12 cellular contexts compared by ENCODE assay signal in genomic region chr19:898663-899062, GRCh38. TPM values are rescaled to one million over a fixed set of nuclear protein-coding genes. Genes with fewer than 3 reads are reported as not detected.
DNase-seq lines count a peak whose midpoint lies in the region; ATAC-seq, FAIRE-seq and TF ChIP-seq lines count a peak whose summit lies in the region.
"Had no signal": no experiment of that assay in that cellular context is flagged by ENCODE, and none has a peak within 500 bp of the region (broad histone marks: within the 10 kb centered on the region; RNA-seq: fewer than 3 reads in every experiment).

No MANE protein-coding gene starts in this region.

- H3K27ac Mint-ChIP-seq in activated CD4-positive, alpha-beta T cell treated with anti-CD3 and anti-CD28 coated beads, Interleukin-2, amount 10 ng/mL, durations not matched to agents 7 days and 5 days, result no peak overlapping the region

- H3K4me3 Mint-ChIP-seq in activated CD4-positive, alpha-beta T cell treated with anti-CD3 and anti-CD28 coated beads, Interleukin-2, amount 10 ng/mL, durations not matched to agents 7 days and 5 days, result no peak overlapping the region

- CTCF ChIA-PET in activated CD4-positive, alpha-beta T cell treated with anti-CD3 and anti-CD28 coated beads, Interleukin-2, amount 10 ng/mL, durations not matched to agents 7 days and 5 days (lab: Charles Lee), result interaction anchor here (2.2 kb wide), 1 partner anchor 35 kb away, joined by 5 read pairs; no protein-coding TSS in a partner anchor
- CTCF ChIA-PET in GM12878 (lab: Yijun Ruan, JAX), result interaction anchor here (0.8 to 0.9 kb wide), 2 partner anchors 32 to 35 kb away, joined by 3 read pairs; no protein-coding TSS in a partner anchor

- in situ Hi-C loops in GM12878 (cut with MboI), result no loop called here

- no peaks in the 10 kb centered on the region for H4K20me1 ChIP-seq in GM12878 (ENCODE audit: control insufficient read depth, insufficient read depth)

- RAD21 ChIA-PET in GM12878 (lab: Charles Lee; ENCODE audit: unreplicated experiment), result no interaction called here

- FAIRE-seq in GM12878 (lab: Jason Lieb, UNC), result no peak

- no peak overlapping the region for H3K9ac ChIP-seq in GM12878 (ENCODE audit: control insufficient read depth, insufficient read depth, low read length)

- TF ChIP-seq CTCF in GM12878 (IDR thresholded peaks at IDR 0.05 in 2 of 3, conservative IDR thresholded peaks at IDR 0.05 in 1 of 3; ENCODE audit: control insufficient read depth in 2 of 3, extremely low read depth in 1 of 3, insufficient read depth in 1 of 3, low read depth in 3 of 3, low read length in 3 of 3), result no peak

- SMC1A ChIA-PET in GM12878 (lab: Charles Lee; ENCODE audit: uncharacterized antibody, unreplicated experiment), result no interaction called here

- intact Hi-C loops in GM12878 (cut with micrococcal nuclease; ENCODE audit: unreplicated experiment), result no loop called here
- intact Hi-C loops in posterior cingulate gyrus (cut with DNase I), result no loop called here

- H3K9me3 Mint-ChIP-seq in activated CD4-positive, alpha-beta T cell treated with anti-CD3 and anti-CD28 coated beads, Interleukin-2, amount 10 ng/mL, durations not matched to agents 7 days and 5 days, result no peaks in the 10 kb centered on the region

- H3K27ac ChIP-seq in GM12878 (ENCODE audit: control insufficient read depth, insufficient read depth), result no peak overlapping the region
- H3K27ac ChIP-seq: skin epidermis had no signal

- H3K79me2 ChIP-seq in GM12878 (ENCODE audit: control insufficient read depth, insufficient read depth, low read length), result no peaks in the 10 kb centered on the region

- no peak for TF ChIP-seq EP300 in GM12878 (IDR thresholded peaks at IDR 0.05; ENCODE audit: borderline replicate concordance in 1 of 2, control insufficient read depth in 1 of 2, low read depth in 2 of 2, low read length in 2 of 2)

- H3K27me3 ChIP-seq in GM12878 (replicated peaks in 1 of 2; ENCODE audit: control insufficient read depth in 2 of 2, insufficient read depth in 2 of 2, low read length in 1 of 2), result no peaks in the 10 kb centered on the region

- no peak overlapping the region for H2AFZ ChIP-seq in GM12878 (ENCODE audit: control insufficient read depth, low read depth, low read length)

- H3K36me3 Mint-ChIP-seq in activated CD4-positive, alpha-beta T cell treated with anti-CD3 and anti-CD28 coated beads, Interleukin-2, amount 10 ng/mL, durations not matched to agents 7 days and 5 days (ENCODE audit: low read depth), result peaks cover 20% of the 10 kb centered on the region

- BruUV-seq in GM12878 (replicated peaks; lab: Mats Ljungman, UMichigan), result no TSS peak

- 0 out of 2 replicates have a peak, but pooled peaks have one; percentile 27 for TF ChIP-seq POLR2A in GM12878 (IDR thresholded peaks at IDR 0.05; ENCODE audit: low read depth, low read length)

- no peaks in the 10 kb centered on the region for H3K27me3 Mint-ChIP-seq in activated CD4-positive, alpha-beta T cell treated with anti-CD3 and anti-CD28 coated beads, Interleukin-2, amount 10 ng/mL, durations not matched to agents 7 days and 5 days

- H3K36me3 ChIP-seq in GM12878 (ENCODE audit: control insufficient read depth in 2 of 2, insufficient read depth in 2 of 2, low read length in 1 of 2), result peaks cover 0 to 6% of the 10 kb centered on the region in 2 experiments; a peak in 2 of 4 replicates

- DNase-seq in activated CD4-positive, alpha-beta T cell treated with anti-CD3 and anti-CD28 coated beads, Interleukin-2, amount 10 ng/mL, durations not matched to agents 7 days and 5 days, result peak; percentile 54
- DNase-seq in activated CD4-positive, alpha-beta T cell treated with anti-CD3 and anti-CD28 coated beads for 1 hour, result no peak
- DNase-seq in NCI-H146 treated with DMSO at 0.1 percent for 48 hours (lab: John Stamatoyannopoulos, UW; ENCODE audit: unreplicated experiment) (peak; percentile 40), GM12878 (ENCODE audit: low read depth, low spot score) (no peak), posterior cingulate gyrus (peak; percentile 41 to 97 (median 84)), hepatic stellate cell (ENCODE audit: low spot score) (no peak), NOMO-1 (lab: John Stamatoyannopoulos, UW; ENCODE audit: unreplicated experiment in 2 of 2) (no peak), UCSD-AML1 (lab: John Stamatoyannopoulos, UW; ENCODE audit: unreplicated experiment) (no peak)
- DNase-seq: hippocampal formation; NK-92 treated with Interleukin-12 subunit alpha and Interleukin-12 subunit beta, amount 100 ng/mL, for 24 hours had no signal

- POLR2A ChIA-PET in activated CD4-positive, alpha-beta T cell treated with anti-CD3 and anti-CD28 coated beads, Interleukin-2, amount 10 ng/mL, durations not matched to agents 7 days and 5 days (lab: Charles Lee), result no interaction called here
- POLR2A ChIA-PET in GM12878 (lab: Charles Lee), result interaction anchor here (0.6 kb wide), 1 partner anchor 27 kb away, joined by 4 read pairs; no protein-coding TSS in a partner anchor

- TF ChIP-seq RAD21 in GM12878 (IDR thresholded peaks at IDR 0.05; ENCODE audit: insufficient read depth, low read depth, low read length), result no peak

- ATAC-seq in GM12878, result peak; percentile 67

- peaks cover 19% of the 10 kb centered on the region for H3K4me1 Mint-ChIP-seq in activated CD4-positive, alpha-beta T cell treated with anti-CD3 and anti-CD28 coated beads, Interleukin-2, amount 10 ng/mL, durations not matched to agents 7 days and 5 days

- H3K4me1 ChIP-seq in GM12878 (ENCODE audit: control insufficient read depth, insufficient read depth, low read length), result no peaks in the 10 kb centered on the region

- no peak overlapping the region for H3K4me3 ChIP-seq in GM12878
- H3K4me3 ChIP-seq: skin epidermis had no signal

- no peak overlapping the region for H3K4me2 ChIP-seq in GM12878 (ENCODE audit: control insufficient read depth, insufficient read depth)

- 41% methylated on average over 20 of the region's 20 CpGs for whole genome bisulfite sequencing in GM12878 (ENCODE audit: insufficient coverage, insufficient replicate concordance, low lambda C conversion rate, missing lambda C conversion rate)

- no peaks in the 10 kb centered on the region for H3K9me3 ChIP-seq in GM12878 (replicated peaks; ENCODE audit: control insufficient read depth, insufficient read depth, low read length)

RNA-seq across cellular contexts. Expression of gene RNU6-9, which starts 5.4 kb away (rescaled TPM):
- total RNA-seq in activated CD4-positive, alpha-beta T cell treated with anti-CD3 and anti-CD28 coated beads, Interleukin-2, amount 10 ng/mL, durations not matched to agents 7 days and 5 days, result not detected
- not detected in 2 replicates for total RNA-seq in GM12878 (2013; cell fraction: nucleolus; rRNA removed)
- total RNA-seq in GM12878 (2014; rRNA removed) (not detected in 2 replicates), GM12878 (2014; rRNA removed; fragmentation: Illumina TruSeq; extraction: Trizol) (not detected in 2 replicates), GM12878 (2021) (not detected in 2 replicates)
- polyA plus RNA-seq in GM12878 (2011; ENCODE audit: low read depth), result not detected
- polyA plus RNA-seq in GM12878 (2011; rRNA removed) (not detected in 2 replicates), GM12878 (2014; fragmentation: Illumina TruSeq; extraction: Trizol) (not detected in 2 replicates), GM12878 (2014; fragmentation: Nextera tagmentation; extraction: Ambion mirVana) (not detected), GM12878 (2014; rRNA removed) (not detected in 2 replicates), GM12878 (2016; fragmentation: Nextera tagmentation; extraction: Ambion mirVana) (not detected)
- not detected in 2 replicates for polyA plus RNA-seq in GM12878 (2011; cell fraction: cytosol; rRNA removed)
- not detected in 2 replicates for polyA plus RNA-seq in GM12878 (2011; cell fraction: nucleus; rRNA removed)
- not detected in 2 replicates for polyA plus RNA-seq in GM12878 (2012)
- 1,322 TPM in 1 of 2 replicates, not detected in the other for polyA minus RNA-seq in GM12878 (2011; rRNA and poly(A)+ RNA removed)
- not detected in 2 replicates for polyA minus RNA-seq in GM12878 (2011; cell fraction: cytosol; rRNA and poly(A)+ RNA removed)
- polyA minus RNA-seq in GM12878 (2011; cell fraction: nucleus; rRNA and poly(A)+ RNA removed), result under 0.01 TPM in 1 of 2 replicates, not detected in the other
- total RNA-seq: mononuclear cell had no signal

RNA-seq across cellular contexts. Expression of gene MED16, which starts 5.7 kb away (rescaled TPM):
- total RNA-seq in activated CD4-positive, alpha-beta T cell treated with anti-CD3 and anti-CD28 coated beads, Interleukin-2, amount 10 ng/mL, durations not matched to agents 7 days and 5 days, result 10 to 100 TPM; 72.5 to 88.1 TPM
- total RNA-seq in GM12878 (2013; cell fraction: nucleolus; rRNA removed), result 36.0 and 39.7 TPM in 2 replicates
- total RNA-seq in GM12878 (2014; rRNA removed) (10.7 and 14.5 TPM in 2 replicates), GM12878 (2014; rRNA removed; fragmentation: Illumina TruSeq; extraction: Trizol) (4.7 and 6.4 TPM in 2 replicates), GM12878 (2021) (48.2 and 49.4 TPM in 2 replicates)
- polyA plus RNA-seq in GM12878 (2011; ENCODE audit: low read depth), result 14.5 TPM
- polyA plus RNA-seq in GM12878 (2011; rRNA removed) (3.8 and 12.7 TPM in 2 replicates), GM12878 (2014; fragmentation: Illumina TruSeq; extraction: Trizol) (0.19 and 3.5 TPM in 2 replicates), GM12878 (2014; fragmentation: Nextera tagmentation; extraction: Ambion mirVana) (1 to 10 TPM in 1 of 2 experiments, under 1 TPM in 1; 0.56 to 3.5 TPM), GM12878 (2014; rRNA removed) (24.4 and 28.9 TPM in 2 replicates), GM12878 (2016; fragmentation: Nextera tagmentation; extraction: Ambion mirVana) (10 to 100 TPM; 49.6 to 51.1 TPM)
- 38.0 and 39.5 TPM in 2 replicates for polyA plus RNA-seq in GM12878 (2011; cell fraction: cytosol; rRNA removed)
- polyA plus RNA-seq in GM12878 (2011; cell fraction: nucleus; rRNA removed), result 36.6 and 56.4 TPM in 2 replicates
- polyA plus RNA-seq in GM12878 (2012), result 36.5 and 37.4 TPM in 2 replicates
- polyA minus RNA-seq in GM12878 (2011; rRNA and poly(A)+ RNA removed), result 16.8 and 38.4 TPM in 2 replicates
- 31.8 and 34.9 TPM in 2 replicates for polyA minus RNA-seq in GM12878 (2011; cell fraction: cytosol; rRNA and poly(A)+ RNA removed)
- polyA minus RNA-seq in GM12878 (2011; cell fraction: nucleus; rRNA and poly(A)+ RNA removed), result 12.5 and 26.0 TPM in 2 replicates

RNA-seq across cellular contexts. Expression of gene R3HDM4, which starts 14.4 kb away (rescaled TPM):
- total RNA-seq in activated CD4-positive, alpha-beta T cell treated with anti-CD3 and anti-CD28 coated beads, Interleukin-2, amount 10 ng/mL, durations not matched to agents 7 days and 5 days, result 100 to 1,000 TPM; 120 to 121 TPM
- total RNA-seq in GM12878 (2013; cell fraction: nucleolus; rRNA removed), result 17.9 and 20.1 TPM in 2 replicates
- 24.3 and 28.1 TPM in 2 replicates for total RNA-seq in GM12878 (2014; rRNA removed)
- total RNA-seq in GM12878 (2014; rRNA removed; fragmentation: Illumina TruSeq; extraction: Trizol), result 18.2 and 19.6 TPM in 2 replicates
- 51.6 and 54.5 TPM in 2 replicates for total RNA-seq in GM12878 (2021)
- polyA plus RNA-seq in GM12878 (2011; ENCODE audit: low read depth), result 14.1 TPM
- 12.1 and 26.1 TPM in 2 replicates for polyA plus RNA-seq in GM12878 (2011; rRNA removed)
- polyA plus RNA-seq in GM12878 (2011; cell fraction: cytosol; rRNA removed), result 43.8 and 54.5 TPM in 2 replicates
- 41.0 and 44.6 TPM in 2 replicates for polyA plus RNA-seq in GM12878 (2011; cell fraction: nucleus; rRNA removed)
- polyA plus RNA-seq in GM12878 (2012), result 39.6 and 50.1 TPM in 2 replicates
- polyA plus RNA-seq in GM12878 (2014; fragmentation: Illumina TruSeq; extraction: Trizol), result 16.4 and 27.2 TPM in 2 replicates
- polyA plus RNA-seq in GM12878 (2014; fragmentation: Nextera tagmentation; extraction: Ambion mirVana), result 1 to 10 TPM; 1.3 to 4.2 TPM
- polyA plus RNA-seq in GM12878 (2014; rRNA removed), result 65.8 and 78.8 TPM in 2 replicates
- polyA plus RNA-seq in GM12878 (2016; fragmentation: Nextera tagmentation; extraction: Ambion mirVana), result 10 to 100 TPM; 36.0 to 44.0 TPM
- 8.9 and 20.7 TPM in 2 replicates for polyA minus RNA-seq in GM12878 (2011; rRNA and poly(A)+ RNA removed)
- 11.9 and 12.1 TPM in 2 replicates for polyA minus RNA-seq in GM12878 (2011; cell fraction: cytosol; rRNA and poly(A)+ RNA removed)
- polyA minus RNA-seq in GM12878 (2011; cell fraction: nucleus; rRNA and poly(A)+ RNA removed), result 4.8 and 6.7 TPM in 2 replicates

RNA-seq across cellular contexts. Expression of gene KISS1R, which starts 18.5 kb away (rescaled TPM):
- 1 to 10 TPM in 1 of 2 experiments, under 1 TPM in 1; 0.72 to 1.1 TPM for total RNA-seq in activated CD4-positive, alpha-beta T cell treated with anti-CD3 and anti-CD28 coated beads, Interleukin-2, amount 10 ng/mL, durations not matched to agents 7 days and 5 days
- 16.9 and 18.1 TPM in 2 replicates for total RNA-seq in GM12878 (2013; cell fraction: nucleolus; rRNA removed)
- 0.60 and 2.7 TPM in 2 replicates for total RNA-seq in GM12878 (2014; rRNA removed)
- total RNA-seq in GM12878 (2014; rRNA removed; fragmentation: Illumina TruSeq; extraction: Trizol), result not detected in 2 replicates
- total RNA-seq in GM12878 (2021), result 1.8 TPM in 2 replicates
- polyA plus RNA-seq in GM12878 (2011; ENCODE audit: low read depth), result 0.30 TPM
- polyA plus RNA-seq in GM12878 (2011; rRNA removed), result 1.6 and 2.8 TPM in 2 replicates
- polyA plus RNA-seq in GM12878 (2011; cell fraction: cytosol; rRNA removed), result 2.7 and 4.7 TPM in 2 replicates
- polyA plus RNA-seq in GM12878 (2011; cell fraction: nucleus; rRNA removed), result 19.3 and 20.1 TPM in 2 replicates
- 1.9 and 2.3 TPM in 2 replicates for polyA plus RNA-seq in GM12878 (2012)
- polyA plus RNA-seq in GM12878 (2014; fragmentation: Illumina TruSeq; extraction: Trizol), result not detected in 2 replicates
- polyA plus RNA-seq in GM12878 (2014; fragmentation: Nextera tagmentation; extraction: Ambion mirVana), result under 1 TPM in 1 of 2 experiments, not detected in 1; 0.13 TPM
- polyA plus RNA-seq in GM12878 (2014; rRNA removed), result 0.83 and 2.1 TPM in 2 replicates
- 1 to 10 TPM in 1 of 2 experiments, under 1 TPM in 1; 0.14 to 1.4 TPM for polyA plus RNA-seq in GM12878 (2016; fragmentation: Nextera tagmentation; extraction: Ambion mirVana)
- polyA minus RNA-seq in GM12878 (2011; rRNA and poly(A)+ RNA removed), result 0.29 and 1.3 TPM in 2 replicates
- 1.9 and 2.8 TPM in 2 replicates for polyA minus RNA-seq in GM12878 (2011; cell fraction: cytosol; rRNA and poly(A)+ RNA removed)
- polyA minus RNA-seq in GM12878 (2011; cell fraction: nucleus; rRNA and poly(A)+ RNA removed), result 1.7 and 3.2 TPM in 2 replicates

RNA-seq across cellular contexts. Expression of gene ARID3A, which starts 27.2 kb away (rescaled TPM):
- 10 to 100 TPM; 25.8 to 28.4 TPM for total RNA-seq in activated CD4-positive, alpha-beta T cell treated with anti-CD3 and anti-CD28 coated beads, Interleukin-2, amount 10 ng/mL, durations not matched to agents 7 days and 5 days
- total RNA-seq in GM12878 (2013; cell fraction: nucleolus; rRNA removed), result 148 and 152 TPM in 2 replicates
- total RNA-seq in GM12878 (2014; rRNA removed) (30.2 and 34.2 TPM in 2 replicates), GM12878 (2014; rRNA removed; fragmentation: Illumina TruSeq; extraction: Trizol) (18.3 and 23.6 TPM in 2 replicates), GM12878 (2021) (68.3 and 70.0 TPM in 2 replicates)
- polyA plus RNA-seq in GM12878 (2011; ENCODE audit: low read depth), result 10.8 TPM
- polyA plus RNA-seq in GM12878 (2011; rRNA removed) (6.5 and 17.1 TPM in 2 replicates), GM12878 (2014; fragmentation: Illumina TruSeq; extraction: Trizol) (5.7 and 16.3 TPM in 2 replicates), GM12878 (2014; fragmentation: Nextera tagmentation; extraction: Ambion mirVana) (1 to 10 TPM in 1 of 2 experiments, under 1 TPM in 1; 0.76 to 1.6 TPM), GM12878 (2014; rRNA removed) (37.0 and 45.1 TPM in 2 replicates), GM12878 (2016; fragmentation: Nextera tagmentation; extraction: Ambion mirVana) (1 to 10 TPM; 8.9 to 9.6 TPM)
- polyA plus RNA-seq in GM12878 (2011; cell fraction: cytosol; rRNA removed), result 22.9 and 33.7 TPM in 2 replicates
- polyA plus RNA-seq in GM12878 (2011; cell fraction: nucleus; rRNA removed), result 52.3 and 76.3 TPM in 2 replicates
- polyA plus RNA-seq in GM12878 (2012), result 33.7 and 35.9 TPM in 2 replicates
- polyA minus RNA-seq in GM12878 (2011; rRNA and poly(A)+ RNA removed), result 42.1 and 69.0 TPM in 2 replicates
- 48.9 and 50.8 TPM in 2 replicates for polyA minus RNA-seq in GM12878 (2011; cell fraction: cytosol; rRNA and poly(A)+ RNA removed)
- polyA minus RNA-seq in GM12878 (2011; cell fraction: nucleus; rRNA and poly(A)+ RNA removed), result 33.1 and 53.2 TPM in 2 replicates

Comparison
In these comparisons a context has a peak if more than half of its experiments do, and no peak if none do; other contexts are left out.
1. DNase-seq: peak in activated CD4-positive, alpha-beta T cell treated with anti-CD3 and anti-CD28 coated beads, Interleukin-2, amount 10 ng/mL, durations not matched to agents 7 days and 5 days (single experiment), NCI-H146 treated with DMSO at 0.1 percent for 48 hours (single experiment) and posterior cingulate gyrus (10 of 10); none in activated CD4-positive, alpha-beta T cell treated with anti-CD3 and anti-CD28 coated beads for 1 hour (single experiment), GM12878 (single experiment), hepatic stellate cell (single experiment), NOMO-1 (0 of 2) and UCSD-AML1 (single experiment).